In genomic region chr7:108557191-108557590, GRCh38 we compare ENCODE assay signal across 7 cellular contexts.
"Had no signal": no experiment of that assay in that cellular context is flagged by ENCODE, and none has a peak within 500 bp of the region (broad histone marks: within the 10 kb centered on the region; RNA-seq: fewer than 3 reads in every experiment).

No MANE protein-coding gene starts in this region.

- DNase-seq: GM23248, GOT3, H7, KG1 had no signal

- H3K4me3 ChIP-seq: GM23248, HAP-1 had no signal

- H3K4me1 ChIP-seq: HAP-1 had no signal

- FAIRE-seq: HTR-8/SVneo had no signal

- H2AFZ ChIP-seq: GM23248 had no signal

- H3K27ac ChIP-seq: GM23248 had no signal

- ATAC-seq: HCT116 had no signal

- H3K36me3 ChIP-seq: HAP-1 had no signal

- H3K9ac ChIP-seq: GM23248 had no signal
